ENCODE assay signal across 7 cellular contexts in the genomic region with DNA sequence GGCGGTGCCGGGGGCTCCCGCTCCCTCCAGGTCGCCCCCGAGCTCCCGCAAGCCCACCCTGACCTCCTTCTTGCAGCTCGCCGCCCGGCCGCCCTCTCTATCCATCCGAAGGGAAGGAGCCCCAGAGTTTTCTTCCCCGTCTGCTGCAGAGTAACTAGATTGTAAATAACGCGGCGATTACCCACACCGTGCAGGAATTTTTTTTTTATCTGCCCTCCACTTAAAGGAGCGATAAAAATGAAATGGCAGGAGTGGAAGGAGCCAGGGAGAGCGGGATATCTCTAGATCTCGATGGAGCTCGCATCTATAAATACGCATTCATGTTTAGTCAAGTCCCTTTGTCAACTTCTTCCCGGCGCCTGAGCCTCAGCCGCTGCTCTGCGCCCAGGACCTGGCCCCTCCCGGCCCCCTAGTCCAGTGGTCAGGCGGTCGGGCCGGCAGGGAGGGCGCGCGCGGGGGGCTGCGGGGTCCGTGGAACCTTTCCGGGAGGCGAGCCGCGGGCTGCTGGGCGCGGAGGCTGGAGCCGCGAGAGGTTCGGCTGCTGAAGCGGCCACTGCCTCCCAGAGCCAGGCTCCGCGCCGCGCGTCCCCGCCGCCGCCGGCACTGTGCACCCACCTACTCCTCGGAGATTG.
DNase-seq lines count a peak whose midpoint lies in the region; ATAC-seq and TF ChIP-seq lines count a peak whose summit lies in the region.

No MANE protein-coding gene starts in this region.

- peak overlapping the region; percentile 56 for H3K4me2 ChIP-seq in KMS-11

- peak overlapping the region; percentile 76; the same call in 1 of the 2 replicates for H3K9ac ChIP-seq in ES-I3 (ENCODE audit: low read depth, low read length)
- H3K9ac ChIP-seq in KMS-11: no peak overlapping the region

- H3K27ac ChIP-seq in KMS-11 (no peak overlapping the region), angular gyrus (ENCODE audit: low read depth, low read length) (peak overlapping the region; percentile 88)

- H3K27me3 ChIP-seq in KMS-11 (ENCODE audit: insufficient read depth, low read depth): no peaks in the 10 kb centered on the region

- H2AFZ ChIP-seq in KMS-11 (ENCODE audit: low read depth): peak overlapping the region; percentile 71

- H3K79me2 ChIP-seq in KMS-11 (ENCODE audit: insufficient read depth, low read depth): no peaks in the 10 kb centered on the region

- ATAC-seq in GM21717 (IDR thresholded peaks at IDR 0.05; ENCODE audit: unreplicated experiment) (no peak), GM18505 (IDR thresholded peaks at IDR 0.05; ENCODE audit: unreplicated experiment) (no peak)

- TF ChIP-seq CTCF in KMS-11 (conservative IDR thresholded peaks at IDR 0.05; ENCODE audit: low read depth, low read length): no peak

- DNase-seq in hypothalamus (lab: John Stamatoyannopoulos, UW): peak in 37 of 51 donors; percentile 10 to 70 (median 38)
- peak; percentile 23 for DNase-seq in putamen (ENCODE audit: low spot score)

- H3K36me3 ChIP-seq in ES-I3 (ENCODE audit: insufficient read depth, low read length): no peaks in the 10 kb centered on the region
- H3K36me3 ChIP-seq in KMS-11 (ENCODE audit: insufficient read depth): no peaks in the 10 kb centered on the region

- H4K20me1 ChIP-seq in KMS-11 (ENCODE audit: insufficient read depth): no peaks in the 10 kb centered on the region

- TF ChIP-seq POLR2A in GM18505 (IDR thresholded peaks at IDR 0.05; ENCODE audit: borderline replicate concordance, extremely low read depth, insufficient read depth, insufficient read length): no peak

- peaks cover 26% of the 10 kb centered on the region for H3K4me1 ChIP-seq in ES-I3 (ENCODE audit: insufficient read depth, low read length)
- H3K4me1 ChIP-seq in KMS-11 (ENCODE audit: low read depth, poor library complexity, severe bottlenecking): no peaks in the 10 kb centered on the region

- no peak overlapping the region for H3K4me3 ChIP-seq in KMS-11 (IDR thresholded peaks at IDR 0.05; ENCODE audit: insufficient read depth, low read depth, low read length)

- H3K9me3 ChIP-seq in ES-I3 (ENCODE audit: control insufficient read depth, insufficient read depth, low read length): no peaks in the 10 kb centered on the region
